In genomic region chr16:75205438-75205837, GRCh38 we compare ENCODE assay signal across 13 cellular contexts. TPM values are rescaled to one million over a fixed set of nuclear protein-coding genes. Genes with fewer than 3 reads are reported as not detected.
"Had no signal": no experiment of that assay in that cellular context is flagged by ENCODE, and none has a peak within 500 bp of the region (broad histone marks: within the 10 kb centered on the region; RNA-seq: fewer than 3 reads in every experiment).

No MANE protein-coding gene starts in this region.

RNA-seq across cellular contexts. Expression of gene CTRB2, which starts 1.5 kb away (rescaled TPM):
- total RNA-seq: dermis blood vessel endothelial cell; endothelial cell of umbilical vein; epithelial cell of proximal tubule; esophagus squamous epithelium; glomerular endothelial cell; kidney epithelial cell; left lung; left ventricle myocardium superior; mammary epithelial cell; mononuclear cell; naive thymus-derived CD4-positive, alpha-beta T cell had no signal
- polyA plus RNA-seq: endothelial cell of umbilical vein; keratinocyte; mammary epithelial cell; naive thymus-derived CD4-positive, alpha-beta T cell had no signal

RNA-seq across cellular contexts. Expression of gene CTRB1, which starts 13.3 kb away (rescaled TPM):
- total RNA-seq: dermis blood vessel endothelial cell; endothelial cell of umbilical vein; epithelial cell of proximal tubule; esophagus squamous epithelium; gastrocnemius medialis; glomerular endothelial cell; kidney epithelial cell; left lung; left ventricle myocardium superior; mammary epithelial cell; mononuclear cell; naive thymus-derived CD4-positive, alpha-beta T cell had no signal
- polyA plus RNA-seq: endothelial cell of umbilical vein; keratinocyte; mammary epithelial cell; naive thymus-derived CD4-positive, alpha-beta T cell had no signal

RNA-seq across cellular contexts. Expression of gene BCAR1, which starts 46.0 kb away (rescaled TPM):
- total RNA-seq: naive thymus-derived CD4-positive, alpha-beta T cell had no signal
- polyA plus RNA-seq: naive thymus-derived CD4-positive, alpha-beta T cell had no signal
